ENCODE assay signal across 1 cellular context in genomic region chr9:5617749-5618148, GRCh38.
TF ChIP-seq lines count a peak whose summit lies in the region.

No MANE protein-coding gene starts in this region.

TF ChIP-seq in A549, 52 proteins besides CTCF, POLR2A, EP300 and RAD21 (continued from another document):
- TF ChIP-seq ELK1 (IDR thresholded peaks at IDR 0.05; ENCODE audit: low read depth, low read length), result no peak
